ENCODE assay signal across 20 cellular contexts in the genomic region with DNA sequence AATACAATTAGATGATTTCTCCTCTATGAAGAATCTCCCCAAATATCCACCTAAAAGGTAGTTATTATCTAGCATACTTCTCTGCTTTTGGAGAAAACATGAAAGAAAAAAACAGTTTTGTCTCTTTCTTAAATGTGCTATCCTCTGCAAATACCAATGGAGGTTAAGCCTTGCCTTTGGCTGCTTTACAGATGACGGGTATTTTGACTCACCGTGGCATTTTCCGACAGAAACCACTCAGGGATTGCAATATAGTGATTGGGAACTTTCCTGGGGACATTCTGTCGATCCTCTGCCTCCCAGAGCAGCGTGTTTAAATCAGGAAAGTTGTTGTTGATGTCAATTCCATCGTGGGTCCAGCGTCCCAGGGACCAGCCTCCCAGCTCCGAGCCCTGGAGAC.
DNase-seq lines count a peak whose midpoint lies in the region; ATAC-seq and TF ChIP-seq lines count a peak whose summit lies in the region.
"Had no signal": no experiment of that assay in that cellular context is flagged by ENCODE, and none has a peak within 500 bp of the region (broad histone marks: within the 10 kb centered on the region; RNA-seq: fewer than 3 reads in every experiment).

No MANE protein-coding gene starts in this region.

- H3K27ac ChIP-seq in RWPE2 (ENCODE audit: poor library complexity, severe bottlenecking) (no peak overlapping the region), neural progenitor cell (no peak overlapping the region), hepatocyte (no peak overlapping the region)
- H3K27ac ChIP-seq: A549; BLaER1 treated with 17β-estradiol and CSF1 and Interleukin-3, amounts not matched to agents 10 nM and 100 nM; PC-9; SJCRH30 had no signal

- H2AFZ ChIP-seq in neural progenitor cell (replicated peaks) (peak overlapping the region; percentile 31), hepatocyte (no peak overlapping the region)
- H2AFZ ChIP-seq: PC-9 had no signal

- H3K27me3 ChIP-seq in RWPE2 (ENCODE audit: insufficient read depth, poor library complexity, severe bottlenecking) (peaks cover 3% of the 10 kb centered on the region), neural progenitor cell (no peaks in the 10 kb centered on the region), HAP-1 (ENCODE audit: low read depth) (0 out of 2 replicates have a peak, but pooled peaks cover 3% of the 10 kb centered on the region), hepatocyte (peaks cover 7% of the 10 kb centered on the region)

- H3K36me3 ChIP-seq in RWPE2 (ENCODE audit: low read depth) (no peaks in the 10 kb centered on the region), neural progenitor cell (no peaks in the 10 kb centered on the region), HAP-1 (replicated peaks) (no peaks in the 10 kb centered on the region), hepatocyte (replicated peaks; ENCODE audit: insufficient read depth, low read depth) (no peaks in the 10 kb centered on the region)
- H3K36me3 ChIP-seq: BLaER1 treated with 17β-estradiol and CSF1 and Interleukin-3, amounts not matched to agents 10 nM and 100 nM; MG63; SJCRH30 had no signal

- no peaks in the 10 kb centered on the region for H3K36me3 Mint-ChIP-seq in neural progenitor cell
- H3K36me3 Mint-ChIP-seq: CD4-positive, alpha-beta memory T cell had no signal

- H3K4me2 ChIP-seq in neural progenitor cell (no peak overlapping the region), hepatocyte (no peak overlapping the region)
- H3K4me2 ChIP-seq: A549; BLaER1 treated with 17β-estradiol and CSF1 and Interleukin-3, amounts not matched to agents 10 nM and 100 nM; PC-9 had no signal

- no peak for TF ChIP-seq CTCF in RWPE2 (IDR thresholded peaks at IDR 0.05; ENCODE audit: poor library complexity, severe bottlenecking)
- no peak for TF ChIP-seq CTCF in neural progenitor cell (IDR thresholded peaks at IDR 0.05)
- no peak for TF ChIP-seq CTCF in hepatocyte (IDR thresholded peaks at IDR 0.05; ENCODE audit: poor library complexity)

- H3K27ac Mint-ChIP-seq in neural progenitor cell, result no peak overlapping the region
- H3K27ac Mint-ChIP-seq: CD4-positive, alpha-beta memory T cell had no signal

- H3K79me2 ChIP-seq in neural progenitor cell (ENCODE audit: low read depth) (no peaks in the 10 kb centered on the region), hepatocyte (no peaks in the 10 kb centered on the region)

- H3K9me3 ChIP-seq in RWPE2 (ENCODE audit: severe bottlenecking) (no peaks in the 10 kb centered on the region), neural progenitor cell (ENCODE audit: low read depth) (no peaks in the 10 kb centered on the region), HAP-1 (no peaks in the 10 kb centered on the region), hepatocyte (ENCODE audit: low read depth) (no peaks in the 10 kb centered on the region)
- H3K9me3 ChIP-seq: A549, MG63, SJCRH30 had no signal

- H4K20me1 ChIP-seq in neural progenitor cell (ENCODE audit: low read depth) (no peaks in the 10 kb centered on the region), hepatocyte (ENCODE audit: insufficient read depth, poor library complexity, severe bottlenecking) (no peaks in the 10 kb centered on the region)

- no peaks in the 10 kb centered on the region for H3K4me1 Mint-ChIP-seq in neural progenitor cell
- H3K4me1 Mint-ChIP-seq: CD4-positive, alpha-beta memory T cell had no signal

- H3K4me3 Mint-ChIP-seq in neural progenitor cell, result no peak overlapping the region
- H3K4me3 Mint-ChIP-seq: CD4-positive, alpha-beta memory T cell had no signal

- peaks cover 5% of the 10 kb centered on the region for H3K4me1 ChIP-seq in RWPE2 (ENCODE audit: insufficient read depth, poor library complexity, severe bottlenecking)
- no peaks in the 10 kb centered on the region for H3K4me1 ChIP-seq in neural progenitor cell
- H3K4me1 ChIP-seq in HAP-1, result no peaks in the 10 kb centered on the region
- H3K4me1 ChIP-seq in hepatocyte (ENCODE audit: insufficient read depth), result no peaks in the 10 kb centered on the region
- H3K4me1 ChIP-seq: A549; BLaER1 treated with 17β-estradiol and CSF1 and Interleukin-3, amounts not matched to agents 10 nM and 100 nM; SJCRH30 had no signal

- H3F3A ChIP-seq in neural progenitor cell (ENCODE audit: low read depth), result no peaks in the 10 kb centered on the region

- H3K27me3 Mint-ChIP-seq in neural progenitor cell (ENCODE audit: insufficient read depth, low read depth), result peaks cover 3% of the 10 kb centered on the region

- no peaks in the 10 kb centered on the region for H3K9me3 Mint-ChIP-seq in neural progenitor cell

- DNase-seq in EH (ENCODE audit: low read depth) (peak; percentile 13), RWPE2 (ENCODE audit: low spot score) (no peak), neural progenitor cell (ENCODE audit: low spot score) (no peak), stromal cell of bone marrow (ENCODE audit: low read depth) (peak; percentile 25), HAP-1 (ENCODE audit: low spot score in 2 of 2) (no peak), hepatocyte (ENCODE audit: low spot score) (no peak), cerebellar cortex (ENCODE audit: low spot score) (no peak)
- DNase-seq: CD4-positive, alpha-beta memory T cell; GDM1; MG63; NCI-H1048; NCI-H1417 treated with DMSO at 0.1 percent for 48 hours; NCI-H187; NCI-H446 treated with DMSO at 0.1 percent for 48 hours; PC-9; SJCRH30 had no signal

- in situ Hi-C loops in HAP-1 (cut with MboI; ENCODE audit: low sequenced_read_pairs), result no loop called here

- no peaks in the 10 kb centered on the region for H3K9me2 ChIP-seq in hepatocyte (replicated peaks; ENCODE audit: insufficient read depth)

- H3K4me3 ChIP-seq in RWPE2 (ENCODE audit: severe bottlenecking) (no peak overlapping the region), neural progenitor cell (no peak overlapping the region), HAP-1 (no peak overlapping the region), hepatocyte (no peak overlapping the region)
- H3K4me3 ChIP-seq: A549; BLaER1 treated with 17β-estradiol and CSF1 and Interleukin-3, amounts not matched to agents 10 nM and 100 nM; K562; MG63; PC-9; SJCRH30 had no signal

- no peak overlapping the region for H3K9ac ChIP-seq in neural progenitor cell
- H3K9ac ChIP-seq: BLaER1 treated with 17β-estradiol and CSF1 and Interleukin-3, amounts not matched to agents 10 nM and 100 nM had no signal

- ATAC-seq in RWPE2 (ENCODE audit: low read depth) (0 out of 3 replicates have a peak, but pooled peaks have one; percentile 29), HG03097 (IDR thresholded peaks at IDR 0.05; ENCODE audit: low FRiP score, unreplicated experiment) (no peak)
- ATAC-seq: A549, K562 had no signal

- 76% methylated on average over 8 of the region's 8 CpGs for WGBS in hepatocyte (ENCODE audit: low lambda C conversion rate, missing lambda C conversion rate)

Comparison
In these comparisons a context has a peak if more than half of its experiments do, and no peak if none do; other contexts are left out.
1. DNase-seq: peak in EH (single experiment) and stromal cell of bone marrow (single experiment); none in RWPE2 (single experiment), neural progenitor cell (single experiment), HAP-1 (0 of 2), hepatocyte (single experiment) and cerebellar cortex (single experiment).